1 cellular context compared by ENCODE assay signal in genomic region chr17:21275579-21276339, GRCh38.
TF ChIP-seq lines count a peak whose summit lies in the region.

No MANE protein-coding gene starts in this region.

TF ChIP-seq in HepG2, 621 proteins besides CTCF, POLR2A, EP300 and RAD21 (continued from another document and continues in another):
- TF ChIP-seq SKIL (CRISPR knock-in tag; IDR thresholded peaks at IDR 0.05; ENCODE audit: borderline replicate concordance) = 0 out of 2 replicates have a peak, but pooled peaks have one; percentile 5
- TF ChIP-seq ZFP82 (CRISPR knock-in tag; IDR thresholded peaks at IDR 0.05; ENCODE audit: borderline replicate concordance) = peak; percentile 61; the same call in 1 of the 2 replicates
- TF ChIP-seq NFKB2 (CRISPR knock-in tag; IDR thresholded peaks at IDR 0.05; ENCODE audit: borderline replicate concordance) = peak; percentile 89
- no peak for TF ChIP-seq ETV6 (CRISPR knock-in tag; conservative IDR thresholded peaks at IDR 0.05)
- TF ChIP-seq SUZ12 (IDR thresholded peaks at IDR 0.05; ENCODE audit: low read depth, low read length) = no peak
- no peak for TF ChIP-seq TRAFD1 (CRISPR knock-in tag; IDR thresholded peaks at IDR 0.05; ENCODE audit: borderline replicate concordance)
- TF ChIP-seq ZNF7 (CRISPR knock-in tag; IDR thresholded peaks at IDR 0.05) = no peak
- no peak for TF ChIP-seq ZNF34 (CRISPR knock-in tag; IDR thresholded peaks at IDR 0.05; ENCODE audit: borderline replicate concordance)
- peak; percentile 75; the same call in 1 of the 2 replicates for TF ChIP-seq HNF1B (CRISPR knock-in tag; IDR thresholded peaks at IDR 0.05)
- TF ChIP-seq ZNF180 (CRISPR knock-in tag; IDR thresholded peaks at IDR 0.05; ENCODE audit: borderline replicate concordance, low read depth) = no peak
- TF ChIP-seq SP1 (IDR thresholded peaks at IDR 0.05) = no peak
- TF ChIP-seq SP1 (CRISPR knock-in tag; IDR thresholded peaks at IDR 0.05) = peak; percentile 79
- TF ChIP-seq PHF8 (CRISPR knock-in tag; IDR thresholded peaks at IDR 0.05) = peak; percentile 88
- no peak for TF ChIP-seq RFX5 (IDR thresholded peaks at IDR 0.05; ENCODE audit: low read depth, low read length)
- TF ChIP-seq MYPOP (CRISPR knock-in tag; IDR thresholded peaks at IDR 0.05) = peak; percentile 69; the same call in 1 of the 2 replicates
- TF ChIP-seq KLF13 (CRISPR knock-in tag; IDR thresholded peaks at IDR 0.05) = 0 out of 2 replicates have a peak, but pooled peaks have one; percentile 33
- TF ChIP-seq KMT2B (CRISPR knock-in tag; IDR thresholded peaks at IDR 0.05) = peak; percentile 58; the same call in 1 of the 2 replicates
- no peak; the same call in 1 of the 2 replicates for TF ChIP-seq ATF2 (CRISPR knock-in tag; IDR thresholded peaks at IDR 0.05)
- no peak for TF ChIP-seq ZNF292 (CRISPR knock-in tag; IDR thresholded peaks at IDR 0.05; ENCODE audit: borderline replicate concordance, low read depth)
- TF ChIP-seq DBP (CRISPR knock-in tag; IDR thresholded peaks at IDR 0.05; ENCODE audit: not compliant biosample characterization) = no peak
- peak; percentile 58; the same call in 1 of the 2 replicates for TF ChIP-seq ZBTB42 (CRISPR knock-in tag; IDR thresholded peaks at IDR 0.05)
- TF ChIP-seq ZNF256 (CRISPR knock-in tag; conservative IDR thresholded peaks at IDR 0.05) = no peak
- TF ChIP-seq MAF1 (CRISPR knock-in tag; IDR thresholded peaks at IDR 0.05; ENCODE audit: borderline replicate concordance) = 0 out of 2 replicates have a peak, but pooled peaks have one; percentile 41
- peak; percentile 72 for TF ChIP-seq TBX2 (CRISPR knock-in tag; IDR thresholded peaks at IDR 0.05; ENCODE audit: borderline replicate concordance)
- TF ChIP-seq ZNF891 (CRISPR knock-in tag; IDR thresholded peaks at IDR 0.05) = peak; percentile 82
- peak; percentile 46; the same call in 1 of the 2 replicates for TF ChIP-seq RXRB (CRISPR knock-in tag; IDR thresholded peaks at IDR 0.05; ENCODE audit: borderline replicate concordance)
- no peak for TF ChIP-seq MATR3 (CRISPR knock-in tag; IDR thresholded peaks at IDR 0.05)
- TF ChIP-seq SMAD3 (CRISPR knock-in tag; IDR thresholded peaks at IDR 0.05) = peak; percentile 51; the same call in 1 of the 2 replicates
- no peak for TF ChIP-seq STAT6 (CRISPR knock-in tag; IDR thresholded peaks at IDR 0.05; ENCODE audit: borderline replicate concordance)
- peak; percentile 54; the same call in 1 of the 2 replicates for TF ChIP-seq IRF9 (CRISPR knock-in tag; IDR thresholded peaks at IDR 0.05; ENCODE audit: borderline replicate concordance)
- TF ChIP-seq POGK (CRISPR knock-in tag; conservative IDR thresholded peaks at IDR 0.05) = no peak
- no peak for TF ChIP-seq ZNF24 (IDR thresholded peaks at IDR 0.05)
- 0 out of 2 replicates have a peak, but pooled peaks have one; percentile 37 for TF ChIP-seq SATB2 (CRISPR knock-in tag; IDR thresholded peaks at IDR 0.05)
- 0 out of 2 replicates have a peak, but pooled peaks have one; percentile 62 for TF ChIP-seq ZNF747 (CRISPR knock-in tag; IDR thresholded peaks at IDR 0.05; ENCODE audit: borderline replicate concordance)
- no peak for TF ChIP-seq ZNF878 (CRISPR knock-in tag; IDR thresholded peaks at IDR 0.05)
- peak; percentile 53; the same call in 1 of the 2 replicates for TF ChIP-seq ZNF143 (CRISPR knock-in tag; IDR thresholded peaks at IDR 0.05)
- 0 out of 2 replicates have a peak, but pooled peaks have one; percentile 36 for TF ChIP-seq KLF6 (CRISPR knock-in tag; IDR thresholded peaks at IDR 0.05)
- TF ChIP-seq MTERF4 (CRISPR knock-in tag; IDR thresholded peaks at IDR 0.05) = no peak
- TF ChIP-seq ZBTB34 (CRISPR knock-in tag; IDR thresholded peaks at IDR 0.05) = no peak
- peak; percentile 64 for TF ChIP-seq GMEB1 (CRISPR knock-in tag; IDR thresholded peaks at IDR 0.05; ENCODE audit: borderline replicate concordance)
- TF ChIP-seq ISL2 (CRISPR knock-in tag; IDR thresholded peaks at IDR 0.05) = peak; percentile 20; the same call in 1 of the 2 replicates
